Comparison of ENCODE assay signal across 8 cellular contexts in the genomic region with DNA sequence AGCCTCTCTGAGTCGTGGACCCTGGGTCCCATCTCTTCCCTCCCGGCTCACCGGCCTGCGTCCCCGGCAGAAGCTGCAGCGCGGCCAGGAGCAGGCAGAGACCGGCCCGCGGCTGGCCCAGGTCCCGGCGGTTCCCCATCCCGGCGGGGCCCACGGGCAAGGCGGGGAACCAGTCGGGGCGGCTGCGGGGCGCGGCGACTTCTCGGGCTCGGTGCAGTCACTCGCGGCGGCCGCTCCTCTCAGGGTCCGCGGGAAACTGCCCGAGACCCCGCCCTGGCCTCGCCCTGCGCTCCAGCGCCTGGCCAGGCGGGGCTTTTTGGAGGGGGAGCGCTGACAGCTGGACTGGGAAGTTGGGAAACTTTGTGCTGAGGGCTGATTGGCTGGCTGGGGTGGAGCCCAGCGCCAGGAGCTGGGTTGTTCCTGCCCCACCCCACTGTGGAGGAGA. TPM values are rescaled to one million over a fixed set of nuclear protein-coding genes. Genes with fewer than 3 reads are reported as not detected.
A peak's percentile ranks its signal among the peaks of the same experiment; 100 is the strongest.
DNase-seq lines count a peak whose midpoint lies in the region; ATAC-seq and TF ChIP-seq lines count a peak whose summit lies in the region.

A gene (minus strand): TSS at position 258 of the 445 bp plus-strand sequence. CDS start 119 bp downstream, at position 139.

- POLR2A ChIA-PET in CD4-positive, alpha-beta T cell (lab: Charles Lee) = no interaction called here

- intact Hi-C loops in CD4-positive, alpha-beta T cell (cut with DNase I, micrococcal nuclease) = no loop called here
- intact Hi-C loops in activated T-helper 1 cell treated with anti-CD3 and anti-CD28 coated beads, Interleukin-12 subunit alpha, Interleukin-12 subunit beta, Interleukin-2, Interleukin-4 antibody, amounts not matched to agents 30 ng/mL and 10 ng/mL and 1 ng/mL, durations not matched to agents 14 hours and 24 hours and 36 hours (cut with micrococcal nuclease) = no loop called here
- intact Hi-C loops in heart right ventricle (cut with DNase I) (no loop called here), psoas muscle (cut with DNase I) (no loop called here)

- peak within 1 kb of the TSS; percentile 11 for H3K4me3 Mint-ChIP-seq in CD4-positive, alpha-beta T cell
- no peak within 1 kb of the TSS for H3K4me3 Mint-ChIP-seq in activated T-helper 1 cell treated with anti-CD3 and anti-CD28 coated beads, Interleukin-12 subunit alpha, Interleukin-12 subunit beta, Interleukin-2, Interleukin-4 antibody, amounts not matched to agents 30 ng/mL and 10 ng/mL and 1 ng/mL, durations not matched to agents 14 hours and 24 hours and 36 hours

- H3K27ac Mint-ChIP-seq in CD4-positive, alpha-beta T cell = peak within 1 kb of the TSS; percentile 13
- H3K27ac Mint-ChIP-seq in activated T-helper 1 cell treated with anti-CD3 and anti-CD28 coated beads, Interleukin-12 subunit alpha, Interleukin-12 subunit beta, Interleukin-2, Interleukin-4 antibody, amounts not matched to agents 30 ng/mL and 10 ng/mL and 1 ng/mL, durations not matched to agents 14 hours and 24 hours and 36 hours = peak within 1 kb of the TSS; percentile 1

- H3K27me3 ChIP-seq in CD4-positive, alpha-beta T cell (ENCODE audit: control insufficient read depth, insufficient read depth, low read length) = peaks cover 67% of the 10 kb centered on the region
- peaks cover 0 to 86% (median 72%) of the 10 kb centered on the region in 7 donors for H3K27me3 ChIP-seq in heart right ventricle
- peaks cover 0 to 49% (median 19%) of the 10 kb centered on the region in 3 donors for H3K27me3 ChIP-seq in psoas muscle (ENCODE audit: insufficient read depth in 3 of 3, low read length in 2 of 3)

- no peak for TF ChIP-seq CTCF in CD4-positive, alpha-beta T cell (IDR thresholded peaks at IDR 0.05)
- TF ChIP-seq CTCF in heart right ventricle (IDR thresholded peaks at IDR 0.05) (no peak), psoas muscle (IDR thresholded peaks at IDR 0.05) (no peak)

- H3K27me3 Mint-ChIP-seq in CD4-positive, alpha-beta T cell = peaks cover 74% of the 10 kb centered on the region
- H3K27me3 Mint-ChIP-seq in activated T-helper 1 cell treated with anti-CD3 and anti-CD28 coated beads, Interleukin-12 subunit alpha, Interleukin-12 subunit beta, Interleukin-2, Interleukin-4 antibody, amounts not matched to agents 30 ng/mL and 10 ng/mL and 1 ng/mL, durations not matched to agents 14 hours and 24 hours and 36 hours (ENCODE audit: insufficient read depth) = peaks cover 44% of the 10 kb centered on the region

- WGBS in heart right ventricle, 2 donors = 1% methylated on average over 38 of the region's 38 CpGs
- WGBS in psoas muscle, 3 donors = 0 to 1% (median 0%) methylated on average over 27 to 38 of the region's 38 CpGs

- no peaks in the 10 kb centered on the region for H3K36me3 Mint-ChIP-seq in CD4-positive, alpha-beta T cell (ENCODE audit: low read depth)
- no peaks in the 10 kb centered on the region for H3K36me3 Mint-ChIP-seq in activated T-helper 1 cell treated with anti-CD3 and anti-CD28 coated beads, Interleukin-12 subunit alpha, Interleukin-12 subunit beta, Interleukin-2, Interleukin-4 antibody, amounts not matched to agents 30 ng/mL and 10 ng/mL and 1 ng/mL, durations not matched to agents 14 hours and 24 hours and 36 hours (ENCODE audit: low read depth)

- CTCF ChIA-PET in CD4-positive, alpha-beta T cell (lab: Charles Lee) = interaction anchor here (0.6 kb wide), 1 partner anchor 626 kb away, joined by 3 read pairs; no protein-coding TSS in a partner anchor

- peak within 1 kb of the TSS in 9 of 10 donors; percentile 35 to 64 (median 54) for H3K4me3 ChIP-seq in heart right ventricle
- peak within 1 kb of the TSS; percentile 57 for H3K4me3 ChIP-seq in psoas muscle

- no peaks in the 10 kb centered on the region for H3K9me3 Mint-ChIP-seq in CD4-positive, alpha-beta T cell
- no peaks in the 10 kb centered on the region for H3K9me3 Mint-ChIP-seq in activated T-helper 1 cell treated with anti-CD3 and anti-CD28 coated beads, Interleukin-12 subunit alpha, Interleukin-12 subunit beta, Interleukin-2, Interleukin-4 antibody, amounts not matched to agents 30 ng/mL and 10 ng/mL and 1 ng/mL, durations not matched to agents 14 hours and 24 hours and 36 hours

- no peaks in the 10 kb centered on the region for H3K9me3 ChIP-seq in CD4-positive, alpha-beta T cell (ENCODE audit: control insufficient read depth, low read length)
- no peaks in the 10 kb centered on the region for H3K9me3 ChIP-seq in heart right ventricle
- H3K9me3 ChIP-seq in psoas muscle = no peaks in the 10 kb centered on the region

- DNase-seq in CD4-positive, alpha-beta T cell = no peak
- no peak for DNase-seq in activated T-helper 1 cell treated with anti-CD3 and anti-CD28 coated beads, Interleukin-12 subunit alpha, Interleukin-12 subunit beta, Interleukin-2, Interleukin-4 antibody, amounts not matched to agents 30 ng/mL and 10 ng/mL and 1 ng/mL, durations not matched to agents 14 hours and 24 hours and 36 hours (ENCODE audit: low spot score)
- DNase-seq in heart right ventricle (peak; percentile 69 to 81), psoas muscle (peak; percentile 71 to 88), SIG-M5 treated with dmso at 0.1 percent for 504 hours (lab: John Stamatoyannopoulos, UW; ENCODE audit: unreplicated experiment) (no peak), RPMI8226 (no peak)
- no peak for DNase-seq in stimulated activated CD4-positive, alpha-beta T cell treated with anti-CD3 and anti-CD28 coated beads, Interleukin-4, amount 100 ng/mL, for 1 hour

- H3K4me1 Mint-ChIP-seq in CD4-positive, alpha-beta T cell (ENCODE audit: low read depth) = peaks cover 11% of the 10 kb centered on the region
- peaks cover 25% of the 10 kb centered on the region for H3K4me1 Mint-ChIP-seq in activated T-helper 1 cell treated with anti-CD3 and anti-CD28 coated beads, Interleukin-12 subunit alpha, Interleukin-12 subunit beta, Interleukin-2, Interleukin-4 antibody, amounts not matched to agents 30 ng/mL and 10 ng/mL and 1 ng/mL, durations not matched to agents 14 hours and 24 hours and 36 hours (ENCODE audit: low read depth)

- ATAC-seq in CD4-positive, alpha-beta T cell (ENCODE audit: poor library complexity) = no peak
- peak; percentile 40 to 74 (median 54) for ATAC-seq in heart right ventricle
- ATAC-seq in psoas muscle = peak; percentile 26 to 54 (median 52)
- ATAC-seq in HG03342 (IDR thresholded peaks at IDR 0.05; ENCODE audit: unreplicated experiment) = no peak

- H3K27ac ChIP-seq in CD4-positive, alpha-beta T cell (ENCODE audit: low read depth, low read length) = no peak within 1 kb of the TSS
- H3K27ac ChIP-seq in heart right ventricle = peak within 1 kb of the TSS; percentile 32 to 87 (median 63)
- no peak within 1 kb of the TSS for H3K27ac ChIP-seq in psoas muscle

- H3K36me3 ChIP-seq in heart right ventricle = peaks cover 0 to 7% (median 0%) of the 10 kb centered on the region in 9 donors
- H3K36me3 ChIP-seq in psoas muscle (ENCODE audit: insufficient read depth in 1 of 2, low read depth in 1 of 2) = no peaks in the 10 kb centered on the region

- peaks cover 3 to 47% (median 16%) of the 10 kb centered on the region in 9 donors for H3K4me1 ChIP-seq in heart right ventricle
- no peaks in the 10 kb centered on the region for H3K4me1 ChIP-seq in psoas muscle

RNA-seq across cellular contexts. Expression of the gene that starts here (rescaled TPM):
- 1 to 10 TPM; 4.4 to 5.2 TPM for total RNA-seq in CD4-positive, alpha-beta T cell
- total RNA-seq in activated T-helper 1 cell treated with anti-CD3 and anti-CD28 coated beads, Interleukin-12 subunit alpha, Interleukin-12 subunit beta, Interleukin-2, Interleukin-4 antibody, amounts not matched to agents 30 ng/mL and 10 ng/mL and 1 ng/mL, durations not matched to agents 14 hours and 24 hours and 36 hours = 0.67 and 0.76 TPM in 2 replicates
- total RNA-seq in heart right ventricle (10 to 100 TPM in 4 of 10 donors, 1 to 10 TPM in 6; 3.8 to 27.8 (median 6.1) TPM), psoas muscle (10 to 100 TPM in 1 of 4 donors, 1 to 10 TPM in 3; 3.7 to 10.6 (median 8.0) TPM)
- polyA plus RNA-seq in heart right ventricle (10 to 100 TPM; 18.2 to 35.6 TPM), psoas muscle (1 to 10 TPM; 4.6 to 8.9 (median 8.5) TPM)

Comparison
In these comparisons a context has a peak if more than half of its experiments do, and no peak if none do; other contexts are left out.
1. ATAC-seq: peak in heart right ventricle (8 of 8) and psoas muscle (4 of 4); none in CD4-positive, alpha-beta T cell (single experiment) and HG03342 (single experiment).
2. DNase-seq: peak in heart right ventricle (2 of 2) and psoas muscle (2 of 2); none in CD4-positive, alpha-beta T cell (0 of 10), activated T-helper 1 cell treated with anti-CD3 and anti-CD28 coated beads, Interleukin-12 subunit alpha, Interleukin-12 subunit beta, Interleukin-2, Interleukin-4 antibody, amounts not matched to agents 30 ng/mL and 10 ng/mL and 1 ng/mL, durations not matched to agents 14 hours and 24 hours and 36 hours (single experiment), stimulated activated CD4-positive, alpha-beta T cell treated with anti-CD3 and anti-CD28 coated beads, Interleukin-4, amount 100 ng/mL, for 1 hour (single experiment), SIG-M5 treated with dmso at 0.1 percent for 504 hours (single experiment) and RPMI8226 (single experiment).
3. H3K27ac ChIP-seq: peak in heart right ventricle (10 of 10); none in CD4-positive, alpha-beta T cell (single experiment) and psoas muscle (single experiment).